ENCODE assay signal across 30 cellular contexts in genomic region chr11:75916882-75917281, GRCh38.
"Had no signal": no experiment of that assay in that cellular context is flagged by ENCODE, and none has a peak within 500 bp of the region (broad histone marks: within the 10 kb centered on the region; RNA-seq: fewer than 3 reads in every experiment).

No MANE protein-coding gene starts in this region.

- H3K36me3 ChIP-seq: cardiac muscle cell had no signal

- H3K27me3 ChIP-seq: ascending aorta, cardiac muscle cell had no signal

- FAIRE-seq: bronchial epithelial cell, TTC549 had no signal

- H3K9me3 ChIP-seq: ascending aorta had no signal

- H3K4me3 ChIP-seq: ascending aorta, cardiac muscle cell had no signal

- DNase-seq: activated B cell treated with CpG ODN at 0.5 μM for 24 hours; activated CD4-positive, alpha-beta memory T cell treated with anti-CD3 and anti-CD28 coated beads for 36 hours; activated CD4-positive, alpha-beta T cell treated with anti-CD3 and anti-CD28 coated beads for 4 hours; activated CD4-positive, alpha-beta T cell treated with anti-CD3 and anti-CD28 coated beads, Interleukin-2, amount 10 ng/mL, durations not matched to agents 24 days and 14 days; activated CD4-positive, alpha-beta T cell treated with anti-CD3 and anti-CD28 coated beads, Interleukin-2, amount 50 U/mL, for 1 hour; activated CD4-positive, alpha-beta T cell treated with anti-CD3 and anti-CD28 coated beads, Interleukin-2, amount 50 U/mL, for 4 hours; activated CD4-positive, CD25-positive, alpha-beta regulatory T cell treated with anti-CD3 and anti-CD28 coated beads, Interleukin-2, amount 50 U/mL, for 72 hours; activated CD8-positive, alpha-beta memory T cell treated with anti-CD3 and anti-CD28 coated beads, Interleukin-2, amount 50 U/mL, for 4 hours; activated CD8-positive, alpha-beta T cell treated with anti-CD3 and anti-CD28 coated beads for 36 hours; activated effector memory CD4-positive, alpha-beta T cell treated with Interleukin-2 at 50 U/mL for 16 hours; activated gamma-delta T cell; activated naive CD4-positive, alpha-beta T cell treated with anti-CD3 and anti-CD28 coated beads, Interleukin-2, amount 10 ng/mL, durations not matched to agents 7 days and 5 days; activated naive CD4-positive, alpha-beta T cell treated with Interleukin-2 at 50 U/mL for 16 hours; activated naive CD8-positive, alpha-beta T cell treated with anti-CD3 and anti-CD28 coated beads, Interleukin-2, amount 10 ng/mL, durations not matched to agents 7 days and 5 days; activated naive CD8-positive, alpha-beta T cell treated with anti-CD3 and anti-CD28 coated beads, Interleukin-2, amount 50 U/mL, for 24 hours; activated T-cell treated with anti-CD3 and anti-CD28 coated beads for 4 hours; activated T-cell treated with anti-CD3 and anti-CD28 coated beads, Interleukin-2, amount 50 U/mL, for 24 hours; activated T-cell treated with anti-CD3 and anti-CD28 coated beads, Interleukin-2, amount 50 U/mL, for 48 hours; amygdala; anterior cingulate cortex; caudate nucleus; cerebellar nuclear complex; T-helper 1 cell; T-helper 2 cell; T-helper 9 cell had no signal

- ATAC-seq: activated CD8-positive, alpha-beta T cell treated with anti-CD3 and anti-CD28 coated beads for 36 hours; activated naive CD8-positive, alpha-beta T cell treated with anti-CD3 and anti-CD28 coated beads, Interleukin-2, amount 50 U/mL, for 24 hours had no signal

- H3K27ac ChIP-seq: ascending aorta, cardiac muscle cell, VCaP had no signal
